Comparison of ENCODE assay signal across 1 cellular context in the genomic region with DNA sequence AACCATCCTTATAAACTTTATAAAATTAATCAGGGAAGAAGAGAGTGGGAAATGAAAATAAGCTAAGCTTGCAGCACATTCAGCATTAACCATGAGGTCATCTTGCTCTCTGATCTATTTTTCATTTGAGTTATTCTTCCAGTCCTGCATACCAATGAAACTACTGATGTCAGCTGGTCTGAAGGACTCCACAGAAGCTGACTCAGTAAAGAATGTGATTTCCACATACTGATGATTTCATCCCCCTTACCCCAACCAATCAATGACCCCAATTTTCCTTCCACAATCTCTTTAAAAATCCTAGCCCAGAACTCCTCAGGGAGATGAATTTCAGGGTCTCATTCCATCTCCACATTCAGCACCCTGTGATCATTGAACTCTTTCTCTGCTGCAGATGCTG.
TF ChIP-seq lines count a peak whose summit lies in the region.

No MANE protein-coding gene starts in this region.

TF ChIP-seq in GM23338, 12 proteins besides CTCF, POLR2A, EP300 and RAD21 (continued from another document):
- TF ChIP-seq ZNF462 (CRISPR knock-in tag; IDR thresholded peaks at IDR 0.05) (no peak), POLR2AphosphoS5 (IDR thresholded peaks at IDR 0.05; ENCODE audit: low read depth) (no peak), CREB1 (CRISPR knock-in tag; IDR thresholded peaks at IDR 0.05; ENCODE audit: low read depth) (no peak), STAT1 (IDR thresholded peaks at IDR 0.05; ENCODE audit: unreplicated experiment) (no peak), ZNF114 (CRISPR knock-in tag; IDR thresholded peaks at IDR 0.05) (no peak)
